1 cellular context compared by ENCODE assay signal in genomic region chr12:123713398-123714301, GRCh38.
TF ChIP-seq lines count a peak whose summit lies in the region.

No MANE protein-coding gene starts in this region.

TF ChIP-seq in GM12878, 131 proteins besides CTCF, POLR2A, EP300 and RAD21:
- TF ChIP-seq ATF2 (IDR thresholded peaks at IDR 0.05; ENCODE audit: low read length) (0 out of 2 replicates have a peak, but pooled peaks have one; percentile 3), EZH2 (IDR thresholded peaks at IDR 0.05; ENCODE audit: borderline replicate concordance, control insufficient read depth, low read depth, low read length) (no peak), TAF1 (IDR thresholded peaks at IDR 0.05; ENCODE audit: borderline replicate concordance, low read depth, low read length) (no peak), RELB (IDR thresholded peaks at IDR 0.05; ENCODE audit: low read depth) (no peak), SREBF2 (IDR thresholded peaks at IDR 0.05; ENCODE audit: low read length) (no peak), PKNOX1 (IDR thresholded peaks at IDR 0.05) (peak; percentile 90), RCOR1 (conservative IDR thresholded peaks at IDR 0.05; ENCODE audit: low read depth, low read length) (no peak), WRNIP1 (IDR thresholded peaks at IDR 0.05; ENCODE audit: borderline replicate concordance, low read depth, low read length) (no peak), CHD4 (IDR thresholded peaks at IDR 0.05) (no peak), BRCA1 (IDR thresholded peaks at IDR 0.05; ENCODE audit: low read depth, low read length) (no peak), ATF7 (IDR thresholded peaks at IDR 0.05; ENCODE audit: low read depth) (no peak), JUNB (IDR thresholded peaks at IDR 0.05) (no peak), NRF1 (conservative IDR thresholded peaks at IDR 0.05; ENCODE audit: low read depth, low read length) (no peak), RBBP5 (conservative IDR thresholded peaks at IDR 0.05) (no peak), POLR2AphosphoS5 (IDR thresholded peaks at IDR 0.05; ENCODE audit: low read length) (peak; percentile 51; the same call in 1 of the 2 replicates), MAX (IDR thresholded peaks at IDR 0.05; ENCODE audit: low read depth, low read length) (no peak), RB1 (IDR thresholded peaks at IDR 0.05; ENCODE audit: borderline replicate concordance) (no peak), NBN (IDR thresholded peaks at IDR 0.05) (0 out of 2 replicates have a peak, but pooled peaks have one; percentile 8), CREM (IDR thresholded peaks at IDR 0.05; ENCODE audit: low read depth) (no peak), CHD1 (IDR thresholded peaks at IDR 0.05; ENCODE audit: low read depth, low read length) (no peak), E2F8 (IDR thresholded peaks at IDR 0.05; ENCODE audit: low read depth, partially characterized antibody) (no peak), SIN3A (IDR thresholded peaks at IDR 0.05; ENCODE audit: low read depth, low read length) (no peak), PBX3 (IDR thresholded peaks at IDR 0.05; ENCODE audit: insufficient replicate concordance, low read depth, low read length) (peak; percentile 74), SPI1 (IDR thresholded peaks at IDR 0.05; ENCODE audit: borderline replicate concordance, insufficient read depth, low read depth, low read length) (no peak), ZNF592 (IDR thresholded peaks at IDR 0.05) (no peak)
